15 cellular contexts compared by ENCODE assay signal in the genomic region with DNA sequence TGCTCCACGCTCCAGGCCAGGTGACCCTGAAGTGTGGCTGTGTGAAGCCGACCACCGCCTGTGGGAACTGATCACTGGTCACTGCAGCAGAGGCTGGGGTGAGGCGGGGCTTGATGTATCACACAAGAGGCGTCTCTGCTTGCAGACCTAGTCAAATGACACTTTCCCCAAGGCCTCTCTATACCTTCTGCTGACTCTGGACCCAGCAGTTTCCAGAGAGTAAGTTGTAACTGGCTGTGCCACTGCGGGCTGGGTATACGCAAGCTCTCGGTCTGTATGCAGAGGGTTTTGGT.
"Had no signal": no experiment of that assay in that cellular context is flagged by ENCODE, and none has a peak within 500 bp of the region (broad histone marks: within the 10 kb centered on the region; RNA-seq: fewer than 3 reads in every experiment).

No MANE protein-coding gene starts in this region.

- DNase-seq: hippocampal formation; immature natural killer cell; left ventricle myocardium inferior; naive thymus-derived CD8-positive, alpha-beta T cell; nucleus accumbens; psoas muscle; stimulated activated CD4-positive, alpha-beta T cell treated with anti-CD3 and anti-CD28 coated beads, Interleukin-1b, Interleukin-23, amount 100 ng/mL, for 48 hours; stimulated activated CD4-positive, alpha-beta T cell treated with anti-CD3 and anti-CD28 coated beads, Interleukin-2, amount 100 ng/mL, for 48 hours; stimulated activated naive B cell treated with anti-CD40 and anti-IgM and Interleukin-4, amounts not matched to agents 10 μg/mL and 1 μg/mL and 100 μg/mL, for 72 hours; stimulated activated naive CD8-positive, alpha-beta T cell treated with anti-CD3 and anti-CD28 coated beads, Interleukin-15, Interleukin-2, amounts not matched to agents 100 U/mL and 50 U/mL, for 24 hours; stomach; testis; thyroid gland; transverse colon; upper lobe of left lung had no signal
